15 cellular contexts compared by ENCODE assay signal in genomic region chr2:86216577-86217555, GRCh38. TPM values are rescaled to one million over a fixed set of nuclear protein-coding genes. Genes with fewer than 3 reads are reported as not detected.
DNase-seq lines count a peak whose midpoint lies in the region; ATAC-seq, FAIRE-seq and TF ChIP-seq lines count a peak whose summit lies in the region.
"Had no signal": no experiment of that assay in that cellular context is flagged by ENCODE, and none has a peak within 500 bp of the region (broad histone marks: within the 10 kb centered on the region; RNA-seq: fewer than 3 reads in every experiment).

No MANE protein-coding gene starts in this region.

- in situ Hi-C loops in astrocyte of the spinal cord (cut with HindIII; ENCODE audit: low sequenced_read_pairs) = no loop called here
- in situ Hi-C loops in GM13977 (cut with MboI; ENCODE audit: low pct_unique_long_range_greater_than_20kb, low sequenced_read_pairs, unreplicated experiment) = no loop called here

- H3K27me3 Mint-ChIP-seq in stimulated activated naive CD8-positive, alpha-beta T cell treated with anti-CD3 and anti-CD28 coated beads, Interleukin-15, amount 100 ng/mL, for 72 hours = no peaks in the 10 kb centered on the region

- peaks cover 25% of the 10 kb centered on the region for H3K4me1 Mint-ChIP-seq in stimulated activated naive CD8-positive, alpha-beta T cell treated with anti-CD3 and anti-CD28 coated beads, Interleukin-15, amount 100 ng/mL, for 72 hours

- peaks cover 9% of the 10 kb centered on the region for H3K4me1 ChIP-seq in mononuclear cell (ENCODE audit: insufficient read depth, low read length)
- H3K4me1 ChIP-seq: neural progenitor cell had no signal

- H3K9me3 Mint-ChIP-seq in stimulated activated naive CD8-positive, alpha-beta T cell treated with anti-CD3 and anti-CD28 coated beads, Interleukin-15, amount 100 ng/mL, for 72 hours = peaks cover 0 to 7% of the 10 kb centered on the region in 2 donors
- H3K9me3 Mint-ChIP-seq: neural progenitor cell had no signal

- POLR2A ChIA-PET in AG04450 (lab: Yijun Ruan, JAX) = interaction anchor here (1.0 kb wide), 1 partner anchor 18 kb away, joined by 4 read pairs; the partner anchor contains the start of gene MRPL35

- CTCF ChIA-PET in AG04450 (lab: Charles Lee) = interaction anchor here (3.0 kb wide), 1 partner anchor 156 kb away, joined by 6 read pairs; no protein-coding TSS in a partner anchor

- H3K27ac Mint-ChIP-seq in stimulated activated naive CD8-positive, alpha-beta T cell treated with anti-CD3 and anti-CD28 coated beads, Interleukin-15, amount 100 ng/mL, for 72 hours = no peak overlapping the region

- TF ChIP-seq CTCF in AG04450 (IDR thresholded peaks at IDR 0.05; ENCODE audit: low read depth, low read length) (no peak), astrocyte of the spinal cord (IDR thresholded peaks at IDR 0.05; ENCODE audit: low read depth, low read length) (no peak), GM13977 (IDR thresholded peaks at IDR 0.05; ENCODE audit: extremely low read depth, insufficient read depth, missing control alignments) (no peak)

- no peak for FAIRE-seq in H54 (lab: Jason Lieb, UNC)
- FAIRE-seq: kidney had no signal

- no peak for ATAC-seq in stimulated activated naive CD8-positive, alpha-beta T cell treated with anti-CD3 and anti-CD28 coated beads, Interleukin-15, amount 100 ng/mL, for 72 hours
- no peak for ATAC-seq in HG03175 (IDR thresholded peaks at IDR 0.05; ENCODE audit: unreplicated experiment)
- ATAC-seq: body of pancreas, Panc1 had no signal

- DNase-seq in AG04450 (ENCODE audit: low read depth, low spot score) (no peak), LHCN-M2 (ENCODE audit: low read depth) (peak; percentile 74), astrocyte of the spinal cord (ENCODE audit: low read depth, low spot score) (peak; percentile 17), GM13977 (ENCODE audit: low spot score) (no peak), H54 (ENCODE audit: insufficient read length, low spot score) (no peak)
- no peak for DNase-seq in stimulated activated naive CD8-positive, alpha-beta T cell treated with anti-CD3 and anti-CD28 coated beads, Interleukin-15, amount 100 ng/mL, for 72 hours
- DNase-seq: activated T-cell treated with anti-CD3 and anti-CD28 coated beads, Interleukin-2, amount 50 U/mL, for 1 hour; body of pancreas; kidney; NCI-H1436 treated with DMSO at 0.1 percent for 48 hours had no signal

- H3K27me3 ChIP-seq in AG04450 (ENCODE audit: control insufficient read depth, insufficient read depth, low read length) (no peaks in the 10 kb centered on the region), mononuclear cell (ENCODE audit: insufficient read depth, low read length) (no peaks in the 10 kb centered on the region)
- H3K27me3 ChIP-seq: body of pancreas, neural progenitor cell had no signal

- no peak overlapping the region for H3K4me3 Mint-ChIP-seq in stimulated activated naive CD8-positive, alpha-beta T cell treated with anti-CD3 and anti-CD28 coated beads, Interleukin-15, amount 100 ng/mL, for 72 hours
- H3K4me3 Mint-ChIP-seq: neural progenitor cell had no signal

- no peak for TF ChIP-seq POLR2A in H54 (IDR thresholded peaks at IDR 0.05; ENCODE audit: low read depth, low read length)

- H3K4me3 ChIP-seq in AG04450 (ENCODE audit: low read depth, low read length) (peak overlapping the region; percentile 27; the same call in 1 of the 2 replicates), astrocyte of the spinal cord (ENCODE audit: low read depth, low read length) (no peak overlapping the region), mononuclear cell (ENCODE audit: low read length) (peak overlapping the region; percentile 17)
- H3K4me3 ChIP-seq: body of pancreas, neural progenitor cell had no signal

- H3K9me3 ChIP-seq in AG04450 (ENCODE audit: control insufficient read depth, insufficient read depth, low read length) = no peaks in the 10 kb centered on the region
- H3K9me3 ChIP-seq in mononuclear cell (ENCODE audit: low read depth, low read length) = no peaks in the 10 kb centered on the region
- H3K9me3 ChIP-seq: body of pancreas had no signal

- H3K27ac ChIP-seq in AG04450 (ENCODE audit: low read depth, low read length) = peak overlapping the region; percentile 79
- H3K27ac ChIP-seq: body of pancreas, HL-60, neural progenitor cell had no signal

RNA-seq across cellular contexts. Expression of gene MRPL35, which starts 17.6 kb away (rescaled TPM):
- polyA plus RNA-seq in AG04450 (2011; rRNA removed) = 42.2 and 48.2 TPM in 2 replicates
- 33.5 and 38.9 TPM in 2 replicates for polyA minus RNA-seq in AG04450 (2011; rRNA and poly(A)+ RNA removed)
- total RNA-seq in LHCN-M2 (2014; rRNA removed) (41.0 and 46.0 TPM in 2 replicates), mononuclear cell (13.3 TPM)
- 34.6 TPM for polyA plus RNA-seq in LHCN-M2 (2012)

RNA-seq across cellular contexts. Expression of gene IMMT, which starts 21.6 kb away (rescaled TPM):
- 68.7 and 69.2 TPM in 2 replicates for polyA plus RNA-seq in AG04450 (2011; rRNA removed)
- polyA minus RNA-seq in AG04450 (2011; rRNA and poly(A)+ RNA removed) = 43.3 and 50.3 TPM in 2 replicates
- total RNA-seq in LHCN-M2 (2014; rRNA removed) = 71.9 and 83.1 TPM in 2 replicates
- 57.0 TPM for polyA plus RNA-seq in LHCN-M2 (2012)
- 34.0 TPM for total RNA-seq in mononuclear cell

Comparison
In these comparisons a context has a peak if more than half of its experiments do, and no peak if none do; other contexts are left out.
1. DNase-seq: peak in LHCN-M2 (single experiment) and astrocyte of the spinal cord (single experiment); none in AG04450 (single experiment), stimulated activated naive CD8-positive, alpha-beta T cell treated with anti-CD3 and anti-CD28 coated beads, Interleukin-15, amount 100 ng/mL, for 72 hours (0 of 2), GM13977 (single experiment) and H54 (single experiment).